Comparison of ENCODE assay signal across 1 cellular context in genomic region chr11:35146074-35146521, GRCh38.
A peak's percentile ranks its signal among the peaks of the same experiment; 100 is the strongest.
TF ChIP-seq lines count a peak whose summit lies in the region.

No MANE protein-coding gene starts in this region.

TF ChIP-seq in GM12878, 131 proteins besides CTCF, POLR2A, EP300 and RAD21 (continued from another document and continues in another):
- no peak for TF ChIP-seq ZBTB11 (CRISPR knock-in tag; IDR thresholded peaks at IDR 0.05)
- no peak for TF ChIP-seq BACH1 (IDR thresholded peaks at IDR 0.05; ENCODE audit: borderline replicate concordance)
- TF ChIP-seq SUPT20H (IDR thresholded peaks at IDR 0.05; ENCODE audit: borderline replicate concordance, control insufficient read depth, low read depth, low read length) = no peak
- no peak for TF ChIP-seq TAF1 (IDR thresholded peaks at IDR 0.05; ENCODE audit: borderline replicate concordance, low read depth, low read length)
- TF ChIP-seq ZNF207 (IDR thresholded peaks at IDR 0.05; ENCODE audit: borderline replicate concordance) = no peak
- TF ChIP-seq POLR2AphosphoS5 (IDR thresholded peaks at IDR 0.05; ENCODE audit: low read length) = no peak; the same call in 1 of the 2 replicates
- no peak for TF ChIP-seq SMAD5 (IDR thresholded peaks at IDR 0.05; ENCODE audit: low read depth)
- no peak for TF ChIP-seq SRF (IDR thresholded peaks at IDR 0.05; ENCODE audit: low read depth in 2 of 2, low read length in 2 of 2)
- TF ChIP-seq PKNOX1 (IDR thresholded peaks at IDR 0.05) = no peak
- peak in 1 of 2 experiments; percentile 20; a peak in 1 of 3 replicates for TF ChIP-seq EGR1 (IDR thresholded peaks at IDR 0.05; ENCODE audit: borderline replicate concordance in 1 of 2, low read depth in 2 of 2, low read length in 2 of 2)
- no peak for TF ChIP-seq MEF2B (IDR thresholded peaks at IDR 0.05; ENCODE audit: partially characterized antibody, poor library complexity, severe bottlenecking)
- no peak for TF ChIP-seq ZNF274 (IDR thresholded peaks at IDR 0.05; ENCODE audit: insufficient read depth, insufficient read length)
- TF ChIP-seq SIN3A (IDR thresholded peaks at IDR 0.05; ENCODE audit: low read depth, low read length) = no peak
- TF ChIP-seq NBN (IDR thresholded peaks at IDR 0.05) = no peak
- TF ChIP-seq RCOR1 (conservative IDR thresholded peaks at IDR 0.05; ENCODE audit: low read depth, low read length) = 0 out of 2 replicates have a peak, but pooled peaks have one; percentile 75
- TF ChIP-seq IRF3 (IDR thresholded peaks at IDR 0.05) = no peak
- no peak for TF ChIP-seq ZBTB4 (CRISPR knock-in tag; IDR thresholded peaks at IDR 0.05)
- TF ChIP-seq JUNB (IDR thresholded peaks at IDR 0.05) = peak; percentile 64
- no peak for TF ChIP-seq E2F4 (IDR thresholded peaks at IDR 0.05; ENCODE audit: low read depth, low read length)
- TF ChIP-seq EZH2 (IDR thresholded peaks at IDR 0.05; ENCODE audit: borderline replicate concordance, control insufficient read depth, low read depth, low read length) = no peak
- TF ChIP-seq CBX5 (IDR thresholded peaks at IDR 0.05; ENCODE audit: low read depth) = 0 out of 2 replicates have a peak, but pooled peaks have one; percentile 2
- TF ChIP-seq CHD4 (IDR thresholded peaks at IDR 0.05) = no peak
- no peak for TF ChIP-seq YY1 (IDR thresholded peaks at IDR 0.05; ENCODE audit: low read depth, low read length)
- no peak for TF ChIP-seq NKRF (conservative IDR thresholded peaks at IDR 0.05)
- TF ChIP-seq MYC (IDR thresholded peaks at IDR 0.05; ENCODE audit: insufficient read depth, insufficient read length, insufficient replicate concordance, low read length, severe bottlenecking) = no peak
- TF ChIP-seq TCF12 (IDR thresholded peaks at IDR 0.05; ENCODE audit: low read depth, low read length) = no peak; the same call in 1 of the 2 replicates
- no peak for TF ChIP-seq E4F1 (IDR thresholded peaks at IDR 0.05; ENCODE audit: borderline replicate concordance, partially characterized antibody)
- no peak for TF ChIP-seq HDAC6 (IDR thresholded peaks at IDR 0.05; ENCODE audit: unreplicated experiment)
- no peak for TF ChIP-seq SIX5 (IDR thresholded peaks at IDR 0.05; ENCODE audit: low read depth, low read length, severe bottlenecking)
- TF ChIP-seq FOXM1 (IDR thresholded peaks at IDR 0.05; ENCODE audit: low read depth, low read length) = no peak
- TF ChIP-seq SKIL (IDR thresholded peaks at IDR 0.05; ENCODE audit: low read depth, poor library complexity, severe bottlenecking) = peak; percentile 49
- TF ChIP-seq MLLT1 (IDR thresholded peaks at IDR 0.05) = no peak
- no peak for TF ChIP-seq FOXK2 (IDR thresholded peaks at IDR 0.05)
- TF ChIP-seq RB1 (IDR thresholded peaks at IDR 0.05; ENCODE audit: borderline replicate concordance) = no peak
- TF ChIP-seq CEBPZ (IDR thresholded peaks at IDR 0.05; ENCODE audit: low read depth, low read length) = no peak
